ENCODE assay signal across 9 cellular contexts in genomic region chr3:50154476-50154839, GRCh38. TPM values are rescaled to one million over a fixed set of nuclear protein-coding genes. Genes with fewer than 3 reads are reported as not detected.
DNase-seq lines count a peak whose midpoint lies in the region; ATAC-seq and TF ChIP-seq lines count a peak whose summit lies in the region.
"Had no signal": no experiment of that assay in that cellular context is flagged by ENCODE, and none has a peak within 500 bp of the region (broad histone marks: within the 10 kb centered on the region; RNA-seq: fewer than 3 reads in every experiment).

No MANE protein-coding gene starts in this region.

- H3K79me2 ChIP-seq in OCI-LY7 (ENCODE audit: insufficient read depth, low read depth, low read length), result no peaks in the 10 kb centered on the region

- peak overlapping the region; percentile 68 for H3K4me3 Mint-ChIP-seq in progenitor cell of endocrine pancreas (ENCODE audit: low read depth)

- no peaks in the 10 kb centered on the region for H3K9me3 Mint-ChIP-seq in progenitor cell of endocrine pancreas (ENCODE audit: low read depth)

- peaks cover 0 to 23% (median 0%) of the 10 kb centered on the region in 4 donors for H3K27me3 ChIP-seq in esophagus squamous epithelium

- DNase-seq in GM10266 (ENCODE audit: extremely low spot score), result no peak
- no peak for DNase-seq in OCI-LY7 (ENCODE audit: low spot score)
- DNase-seq in esophagus squamous epithelium (lab: John Stamatoyannopoulos, UW), result no peak
- DNase-seq in progenitor cell of endocrine pancreas (ENCODE audit: low spot score, unreplicated experiment), result no peak
- no peak for DNase-seq in epidermal melanocyte (ENCODE audit: insufficient read length, low spot score)

- BruUV-seq in OCI-LY7 (replicated peaks; lab: Mats Ljungman, UMichigan), result no TSS peak

- H3K9me3 ChIP-seq in OCI-LY7 (ENCODE audit: low read length), result no peaks in the 10 kb centered on the region
- no peaks in the 10 kb centered on the region for H3K9me3 ChIP-seq in esophagus squamous epithelium

- H3K27me3 Mint-ChIP-seq in progenitor cell of endocrine pancreas, result peaks cover 25% of the 10 kb centered on the region

- TF ChIP-seq POLR2A in esophagus squamous epithelium (IDR thresholded peaks at IDR 0.05), result no peak

- no peaks in the 10 kb centered on the region for H4K20me1 ChIP-seq in OCI-LY7 (ENCODE audit: insufficient read depth, low read length)

- H3K9me2 ChIP-seq in OCI-LY7 (ENCODE audit: insufficient read depth, low read length), result no peaks in the 10 kb centered on the region

- CTCF ChIA-PET in OCI-LY7 (lab: Charles Lee; ENCODE audit: unreplicated experiment), result no interaction called here

- intact Hi-C loops in OCI-LY7 (cut with micrococcal nuclease; ENCODE audit: unreplicated experiment), result no loop called here
- intact Hi-C loops in esophagus squamous epithelium (cut with DNase I), result no loop called here

- H3K4me1 ChIP-seq in OCI-LY7 (ENCODE audit: insufficient read depth, low read length, poor library complexity, severe bottlenecking), result peaks cover 5% of the 10 kb centered on the region
- peaks cover 41 to 95% (median 70%) of the 10 kb centered on the region in 3 donors for H3K4me1 ChIP-seq in esophagus squamous epithelium

- no peaks in the 10 kb centered on the region for H3K36me3 ChIP-seq in OCI-LY7 (ENCODE audit: insufficient read depth, low read length)
- H3K36me3 ChIP-seq in esophagus squamous epithelium, result peaks cover 0 to 5% (median 0%) of the 10 kb centered on the region in 3 donors

- ATAC-seq in GM21529 (IDR thresholded peaks at IDR 0.05; ENCODE audit: unreplicated experiment), result peak; percentile 26
- no peak for ATAC-seq in HG03565 (IDR thresholded peaks at IDR 0.05; ENCODE audit: unreplicated experiment)
- ATAC-seq in HG03039 (IDR thresholded peaks at IDR 0.05; ENCODE audit: unreplicated experiment), result no peak

- H2AFZ ChIP-seq in OCI-LY7 (ENCODE audit: low read length), result no peak overlapping the region

- peak; percentile 48 for TF ChIP-seq CTCF in GM10266 (IDR thresholded peaks at IDR 0.05; ENCODE audit: control insufficient read depth, insufficient read depth, low read depth, missing control alignments)
- TF ChIP-seq CTCF in OCI-LY7 (conservative IDR thresholded peaks at IDR 0.05; ENCODE audit: low read length), result peak; percentile 67
- peak in 3 of 6 experiments; percentile 31 to 35 (median 32) for TF ChIP-seq CTCF in esophagus squamous epithelium (IDR thresholded peaks at IDR 0.05)
- TF ChIP-seq CTCF in progenitor cell of endocrine pancreas (IDR thresholded peaks at IDR 0.05; ENCODE audit: unreplicated experiment), result peak; percentile 44

- peaks cover 34% of the 10 kb centered on the region for H3K4me1 Mint-ChIP-seq in progenitor cell of endocrine pancreas (ENCODE audit: low read depth)

- no peaks in the 10 kb centered on the region for H3K36me3 Mint-ChIP-seq in progenitor cell of endocrine pancreas (ENCODE audit: insufficient read depth)

- no CpG with 5 or more reads among the region's 34 CpGs for WGBS in esophagus squamous epithelium, 2 donors

- POLR2A ChIA-PET in OCI-LY7 (lab: Charles Lee), result no interaction called here

- no peak overlapping the region for H3K27ac Mint-ChIP-seq in progenitor cell of endocrine pancreas

- peak overlapping the region; percentile 75 for H3K4me2 ChIP-seq in OCI-LY7 (ENCODE audit: low read length)

- peak overlapping the region; percentile 61 for H3K4me3 ChIP-seq in OCI-LY7 (ENCODE audit: low read depth, low read length, poor library complexity, severe bottlenecking)
- peak overlapping the region; percentile 65 to 86 (median 77) for H3K4me3 ChIP-seq in esophagus squamous epithelium

- H3K27ac ChIP-seq in OCI-LY7 (ENCODE audit: low read depth, low read length, poor library complexity, severe bottlenecking) (no peak overlapping the region), esophagus squamous epithelium (peak overlapping the region; percentile 89 to 97 (median 92))

RNA-seq across cellular contexts. Expression of gene SEMA3F, which starts 0.7 kb away (rescaled TPM):
- total RNA-seq in OCI-LY7 (2014; rRNA removed; shearing (Covaris generic)), result 0.28 TPM in 1 of 2 replicates, not detected in the other
- 0.18 and 0.84 TPM in 2 replicates for total RNA-seq in OCI-LY7 (2022)
- total RNA-seq in esophagus squamous epithelium, result 100 to 1,000 TPM in 3 of 4 donors, 10 to 100 TPM in 1; 56.8 to 146 (median 109) TPM
- total RNA-seq in progenitor cell of endocrine pancreas, result 23.6 and 26.5 TPM in 2 replicates

RNA-seq across cellular contexts. Expression of gene GNAT1, which starts 37.0 kb away (rescaled TPM):
- total RNA-seq in OCI-LY7 (2014; rRNA removed; shearing (Covaris generic)), result not detected in 2 replicates
- total RNA-seq in OCI-LY7 (2022), result not detected in 2 replicates
- not detected for total RNA-seq in esophagus squamous epithelium
- 0.12 and 0.91 TPM in 2 replicates for total RNA-seq in progenitor cell of endocrine pancreas
- total RNA-seq: T-helper 1 cell treated with Interleukin-12 subunit alpha and Interleukin-12 subunit beta and Interleukin-4 antibody, amounts not matched to agents 30 ng/mL and 1 ng/mL, for 36 hours had no signal

RNA-seq across cellular contexts. Expression of gene SLC38A3, which starts 50.6 kb away (rescaled TPM):
- not detected in 2 replicates for total RNA-seq in OCI-LY7 (2014; rRNA removed; shearing (Covaris generic))
- total RNA-seq in OCI-LY7 (2022) (not detected in 2 replicates), esophagus squamous epithelium (not detected), progenitor cell of endocrine pancreas (43.5 and 44.7 TPM in 2 replicates)
- total RNA-seq: T-helper 1 cell treated with Interleukin-12 subunit alpha and Interleukin-12 subunit beta and Interleukin-4 antibody, amounts not matched to agents 30 ng/mL and 1 ng/mL, for 36 hours had no signal

Comparison
In these comparisons a context has a peak if more than half of its experiments do, and no peak if none do; other contexts are left out.
1. RNA of gene SEMA3F, which starts 0.7 kb away (total RNA-seq): 56.8 to 146 TPM in esophagus squamous epithelium and 23.6 to 26.5 TPM in progenitor cell of endocrine pancreas; 0.18 to 0.84 TPM in OCI-LY7; every median in the first group is over 10 times any median in the second.
2. RNA of gene SLC38A3, which starts 50.6 kb away (total RNA-seq): 43.5 to 44.7 TPM in progenitor cell of endocrine pancreas; not detected in esophagus squamous epithelium and not detected in OCI-LY7; every median in the first group is over 10 times any median in the second.